7 cellular contexts compared by ENCODE assay signal in the genomic region with DNA sequence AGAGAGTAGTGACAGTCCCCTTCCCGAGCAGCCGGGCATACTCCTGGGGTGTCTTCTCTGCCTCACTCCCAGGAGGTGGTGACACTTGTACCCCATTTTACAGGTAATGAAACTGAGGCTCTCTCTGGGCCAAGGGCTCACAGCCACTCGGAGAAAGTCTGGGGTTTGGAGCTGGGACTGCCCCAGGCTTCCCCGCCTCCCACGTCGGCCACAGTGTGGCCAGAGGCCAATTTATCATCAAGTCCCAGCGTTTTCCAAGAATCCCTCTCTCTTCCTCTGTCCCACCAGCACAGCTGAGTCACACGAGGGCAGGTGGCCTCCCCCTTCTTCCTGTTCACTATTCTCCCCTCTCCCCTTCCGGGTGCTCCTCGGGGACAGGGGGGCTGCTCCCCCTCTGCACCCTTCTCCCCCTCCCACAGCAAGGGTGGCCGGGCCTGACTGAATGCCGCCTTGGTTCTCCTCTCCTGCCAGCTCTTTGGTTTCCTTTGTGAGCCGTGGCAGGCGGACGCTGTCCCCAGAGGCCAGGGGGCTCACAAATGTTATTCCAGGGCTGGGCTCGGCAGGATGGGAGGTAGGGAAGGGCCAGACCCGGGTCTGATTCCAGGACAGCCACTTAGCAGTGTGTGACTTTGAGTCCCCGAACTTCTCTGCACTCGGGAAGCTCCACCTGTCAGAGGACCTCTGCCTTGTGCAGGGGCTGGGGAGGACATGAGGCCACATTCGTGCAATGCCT. TPM values are rescaled to one million over a fixed set of nuclear protein-coding genes. Genes with fewer than 3 reads are reported as not detected.
A peak's percentile ranks its signal among the peaks of the same experiment; 100 is the strongest.
DNase-seq lines count a peak whose midpoint lies in the region; ATAC-seq and TF ChIP-seq lines count a peak whose summit lies in the region.

No MANE protein-coding gene starts in this region.

- TF ChIP-seq CTCF in esophagus squamous epithelium (IDR thresholded peaks at IDR 0.05) (no peak), omental fat pad (IDR thresholded peaks at IDR 0.05) (no peak)

- 11 to 15% methylated on average over 13 to 19 of the region's 20 CpGs for WGBS in esophagus squamous epithelium, 2 donors

- H3K27me3 ChIP-seq in esophagus squamous epithelium = peaks cover 0 to 14% (median 0%) of the 10 kb centered on the region in 4 donors

- peak overlapping the region in 3 of 4 donors; percentile 20 to 53 (median 27) for H3K4me3 ChIP-seq in esophagus squamous epithelium

- no peaks in the 10 kb centered on the region for H3K9me3 ChIP-seq in esophagus squamous epithelium

- ATAC-seq in SK-N-SH treated with all-trans-retinoic acid at 6 μM for 48 hours (peak; percentile 81), omental fat pad (ENCODE audit: low FRiP score) (peak; percentile 53), GM19463 (IDR thresholded peaks at IDR 0.05; ENCODE audit: unreplicated experiment) (no peak)

- no peak for TF ChIP-seq POLR2A in esophagus squamous epithelium (IDR thresholded peaks at IDR 0.05)

- H3K36me3 ChIP-seq in esophagus squamous epithelium = no peaks in the 10 kb centered on the region

- intact Hi-C loops in esophagus squamous epithelium (cut with DNase I) = no loop called here

- peaks cover 15 to 50% (median 27%) of the 10 kb centered on the region in 3 donors for H3K4me1 ChIP-seq in esophagus squamous epithelium

- H3K27ac ChIP-seq in esophagus squamous epithelium = peak overlapping the region in 3 of 4 donors; percentile 39 to 61 (median 55)

- DNase-seq in GM19238 (ENCODE audit: insufficient read length, low spot score) (peak; percentile 25), esophagus squamous epithelium (lab: John Stamatoyannopoulos, UW) (no peak), omental fat pad (ENCODE audit: low spot score) (no peak), MV-4-11 (lab: John Stamatoyannopoulos, UW) (no peak), NCI-H748 treated with DMSO at 0.1 percent for 48 hours (lab: John Stamatoyannopoulos, UW) (no peak)

TF ChIP-seq in SK-N-SH treated with all-trans-retinoic acid at 6 μM for 48 hours, 23 proteins besides CTCF, POLR2A, EP300 and RAD21:
- TF ChIP-seq PATZ1 (CRISPR knock-in tag; IDR thresholded peaks at IDR 0.05; ENCODE audit: borderline replicate concordance) (0 out of 2 replicates have a peak, but pooled peaks have one; percentile 35), ZNF565 (CRISPR knock-in tag; conservative IDR thresholded peaks at IDR 0.05; ENCODE audit: low read depth) (no peak)
TF ChIP-seq in SK-N-SH treated with all-trans-retinoic acid at 6 μM for 48 hours: peak in this region for 1.

RNA-seq across cellular contexts. Expression of gene CLIP2, which starts 17.7 kb away (rescaled TPM):
- total RNA-seq in esophagus squamous epithelium (10 to 100 TPM in 2 of 4 donors, 1 to 10 TPM in 2; 5.6 to 20.8 (median 10.2) TPM), omental fat pad (10 to 100 TPM in 3 of 4 donors, 1 to 10 TPM in 1; 9.6 to 23.3 (median 16.4) TPM)

RNA-seq across cellular contexts. Expression of gene RFC2, which starts 52.7 kb away (rescaled TPM):
- total RNA-seq in esophagus squamous epithelium (10 to 100 TPM; 12.5 to 37.9 (median 22.4) TPM), omental fat pad (10 to 100 TPM; 10.9 to 14.8 (median 12.3) TPM)
